25 cellular contexts compared by ENCODE assay signal in the genomic region with DNA sequence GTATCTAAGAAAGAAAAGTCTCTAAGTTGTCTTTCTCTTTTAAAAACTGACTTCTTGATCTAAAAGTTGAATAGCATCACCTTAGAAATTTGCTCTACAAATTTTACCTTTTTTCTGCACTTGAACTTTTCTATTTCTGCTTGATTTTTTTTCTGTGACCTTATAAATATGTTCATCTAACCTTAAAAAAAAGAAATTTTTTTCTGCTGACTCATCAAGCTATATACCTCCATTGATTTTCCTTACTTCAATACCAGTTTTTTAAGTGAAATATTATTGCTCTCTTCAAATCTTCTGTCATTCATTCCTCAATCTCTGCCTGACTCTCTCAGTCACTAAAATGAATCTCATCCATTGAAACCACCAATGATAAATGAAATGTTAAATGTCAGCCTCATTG.
A peak's percentile ranks its signal among the peaks of the same experiment; 100 is the strongest.
DNase-seq lines count a peak whose midpoint lies in the region; ATAC-seq, FAIRE-seq and TF ChIP-seq lines count a peak whose summit lies in the region.
"Had no signal": no experiment of that assay in that cellular context is flagged by ENCODE, and none has a peak within 500 bp of the region (broad histone marks: within the 10 kb centered on the region; RNA-seq: fewer than 3 reads in every experiment).

No MANE protein-coding gene starts in this region.

- intact Hi-C loops in HepG2 (cut with micrococcal nuclease; ENCODE audit: unreplicated experiment) = no loop called here
- intact Hi-C loops in right lobe of liver (cut with DNase I) = no loop called here

- TF ChIP-seq POLR2A in HepG2 (IDR thresholded peaks at IDR 0.05; ENCODE audit: insufficient read depth in 1 of 2, low read depth in 2 of 2, low read length in 2 of 2) = no peak
- no peak for TF ChIP-seq POLR2A in right lobe of liver (IDR thresholded peaks at IDR 0.05)

- H4K20me1 ChIP-seq in HepG2 (ENCODE audit: insufficient read depth, low read length) = no peaks in the 10 kb centered on the region
- H4K20me1 ChIP-seq: BLaER1 treated with 17β-estradiol and CSF1 and Interleukin-3, amounts not matched to agents 10 nM and 100 nM had no signal

- H3K27me3 Mint-ChIP-seq in nephron (ENCODE audit: low read depth) = no peaks in the 10 kb centered on the region
- no peaks in the 10 kb centered on the region for H3K27me3 Mint-ChIP-seq in T-cell
- H3K27me3 Mint-ChIP-seq: CD4-positive, alpha-beta T cell had no signal

- H3K36me3 Mint-ChIP-seq in nephron (ENCODE audit: low read depth) (no peaks in the 10 kb centered on the region), T-cell (no peaks in the 10 kb centered on the region)
- H3K36me3 Mint-ChIP-seq: CD14-positive monocyte; CD8-positive, alpha-beta memory T cell had no signal

- H3K4me2 ChIP-seq in HepG2 (ENCODE audit: low read depth, low read length) = no peak overlapping the region
- H3K4me2 ChIP-seq: BLaER1 treated with 17β-estradiol and CSF1 and Interleukin-3, amounts not matched to agents 10 nM and 100 nM had no signal

- H3K9ac ChIP-seq in HepG2 (ENCODE audit: insufficient read depth, low read depth, low read length) (no peak overlapping the region), SK-N-MC (ENCODE audit: insufficient read length) (no peak overlapping the region)
- H3K9ac ChIP-seq: BLaER1 treated with 17β-estradiol and CSF1 and Interleukin-3, amounts not matched to agents 10 nM and 100 nM; GM23248 had no signal

- H2AFZ ChIP-seq in HepG2 (ENCODE audit: low read length) = no peak overlapping the region
- H2AFZ ChIP-seq: GM23248 had no signal

- H3K79me2 ChIP-seq in HepG2 (ENCODE audit: insufficient read depth, low read length) = no peaks in the 10 kb centered on the region

- H3K9me3 ChIP-seq in HepG2 (ENCODE audit: low read length) = no peaks in the 10 kb centered on the region
- H3K9me3 ChIP-seq in right lobe of liver = no peaks in the 10 kb centered on the region
- 0 out of 2 replicates have a peak, but pooled peaks cover 2% of the 10 kb centered on the region for H3K9me3 ChIP-seq in SK-N-MC (ENCODE audit: low read depth, low read length)
- H3K9me3 ChIP-seq: BE2C; BLaER1 treated with 17β-estradiol and CSF1 and Interleukin-3, amounts not matched to agents 10 nM and 100 nM had no signal

- no peaks in the 10 kb centered on the region for H3K36me3 ChIP-seq in HepG2 (replicated peaks in 1 of 2; ENCODE audit: control insufficient read depth in 1 of 2, insufficient read depth in 2 of 2, low read length in 2 of 2)
- H3K36me3 ChIP-seq in right lobe of liver = no peaks in the 10 kb centered on the region
- no peaks in the 10 kb centered on the region for H3K36me3 ChIP-seq in SK-N-MC (ENCODE audit: insufficient read depth, low read length)
- H3K36me3 ChIP-seq: BE2C; BLaER1 treated with 17β-estradiol and CSF1 and Interleukin-3, amounts not matched to agents 10 nM and 100 nM had no signal

- no peak overlapping the region for H3K27ac ChIP-seq in HepG2 (ENCODE audit: extremely low read length, insufficient read depth, low read length)
- H3K27ac ChIP-seq in right lobe of liver = no peak overlapping the region
- 0 out of 2 replicates have a peak overlapping the region, but pooled peaks have one; percentile 3 for H3K27ac ChIP-seq in SK-N-MC
- H3K27ac ChIP-seq: 22Rv1; BLaER1 treated with 17β-estradiol and CSF1 and Interleukin-3, amounts not matched to agents 10 nM and 100 nM; GM23248 had no signal

- H3K4me1 ChIP-seq in HepG2 (ENCODE audit: insufficient read depth, low read length) (no peaks in the 10 kb centered on the region), right lobe of liver (no peaks in the 10 kb centered on the region)
- H3K4me1 ChIP-seq: BE2C; BLaER1 treated with 17β-estradiol and CSF1 and Interleukin-3, amounts not matched to agents 10 nM and 100 nM had no signal

- in situ Hi-C loops in HepG2 (cut with HindIII; ENCODE audit: extremely low pct_ligation_motif_present, low pct_unique_long_range_greater_than_20kb) = no loop called here

- FAIRE-seq in HepG2 (lab: Jason Lieb, UNC) = no peak
- FAIRE-seq: A204.1, D721Med, GM12878, GM19239 had no signal

- H3K27ac Mint-ChIP-seq in nephron (peak overlapping the region in 2 of 3 experiments; percentile 31 to 41), T-cell (no peak overlapping the region)
- H3K27ac Mint-ChIP-seq: CD14-positive monocyte; CD4-positive, alpha-beta T cell; CD8-positive, alpha-beta memory T cell; H9 had no signal

- no TSS peak for BruUV-seq in HepG2 (replicated peaks; lab: Mats Ljungman, UMichigan)

- H3K4me3 Mint-ChIP-seq in nephron (no peak overlapping the region), T-cell (no peak overlapping the region)
- H3K4me3 Mint-ChIP-seq: CD14-positive monocyte; CD4-positive, alpha-beta T cell; CD8-positive, alpha-beta memory T cell; H9 had no signal

- no peak for TF ChIP-seq RAD21 in HepG2 (CRISPR knock-in tag; IDR thresholded peaks at IDR 0.05)

- TF ChIP-seq EP300 in HepG2 (IDR thresholded peaks at IDR 0.05; ENCODE audit: low read depth in 2 of 2, low read length in 2 of 2) (no peak), HepG2 (CRISPR knock-in tag; IDR thresholded peaks at IDR 0.05; ENCODE audit: borderline replicate concordance) (no peak)

- no peak for ATAC-seq in HepG2
- ATAC-seq in right lobe of liver = no peak
- no peak for ATAC-seq in T-cell (replicated peaks in 1 of 4)
- ATAC-seq: GM12878, HCT116 had no signal

- no peaks in the 10 kb centered on the region for H3K9me3 Mint-ChIP-seq in nephron
- peaks cover 15 to 28% (median 16%) of the 10 kb centered on the region in 3 donors for H3K9me3 Mint-ChIP-seq in T-cell
- H3K9me3 Mint-ChIP-seq: H9 had no signal

- H3K27me3 ChIP-seq in HepG2 (ENCODE audit: control insufficient read depth in 1 of 2, insufficient read depth in 2 of 2, low read length in 2 of 2) (no peaks in the 10 kb centered on the region), right lobe of liver (no peaks in the 10 kb centered on the region)
- H3K27me3 ChIP-seq: BE2C; BLaER1 treated with 17β-estradiol and CSF1 and Interleukin-3, amounts not matched to agents 10 nM and 100 nM had no signal

- POLR2A ChIA-PET in HepG2 (lab: Yijun Ruan, JAX) = no interaction called here
- POLR2A ChIA-PET in T-cell (lab: Charles Lee) = no interaction called here

- CTCF ChIA-PET in HepG2 (lab: Yijun Ruan, JAX; ENCODE audit: low intra/inter-chr PET ratio, low total read pairs) (no interaction called here), T-cell (lab: Charles Lee) (no interaction called here)

- H3K4me3 ChIP-seq in HepG2 (replicated peaks in 1 of 3; ENCODE audit: insufficient read depth in 1 of 3, low read depth in 2 of 3, low read length in 3 of 3) (no peak overlapping the region), right lobe of liver (no peak overlapping the region), SK-N-MC (no peak overlapping the region)
- H3K4me3 ChIP-seq: BLaER1 treated with 17β-estradiol and CSF1 and Interleukin-3, amounts not matched to agents 10 nM and 100 nM; GM12878; GM23248 had no signal

- H3K4me1 Mint-ChIP-seq in nephron = peaks cover 28% of the 10 kb centered on the region
- H3K4me1 Mint-ChIP-seq in T-cell = no peaks in the 10 kb centered on the region
- H3K4me1 Mint-ChIP-seq: CD14-positive monocyte; CD8-positive, alpha-beta memory T cell had no signal

- no peak for TF ChIP-seq CTCF in HepG2 (CRISPR knock-in tag; IDR thresholded peaks at IDR 0.05)
- TF ChIP-seq CTCF in right lobe of liver (IDR thresholded peaks at IDR 0.05) = no peak
- TF ChIP-seq CTCF in nephron (IDR thresholded peaks at IDR 0.05; ENCODE audit: unreplicated experiment in 3 of 3) = no peak

- DNase-seq in HepG2 (ENCODE audit: low spot score) = no peak
- no peak for DNase-seq in right lobe of liver
- no peak for DNase-seq in SK-N-MC (ENCODE audit: low read depth, low spot score)
- no peak for DNase-seq in NCI-H146 treated with DMSO at 0.1 percent for 48 hours (lab: John Stamatoyannopoulos, UW; ENCODE audit: unreplicated experiment)
- DNase-seq in T-cell = no peak
- DNase-seq: ACHN; AML-193; BE2C; CD4-positive, alpha-beta T cell; CD8-positive, alpha-beta memory T cell; DMS 273 treated with DMSO at 0.1 percent for 48 hours; DMS79; EL; GDM1; GM23248; H9 had no signal

TF ChIP-seq in HepG2, 621 proteins besides CTCF, POLR2A, EP300 and RAD21:
- peak; percentile 87 to 97 for TF ChIP-seq MAFK (conservative IDR thresholded peaks at IDR 0.05 in 1 of 2, IDR thresholded peaks at IDR 0.05 in 1 of 2; ENCODE audit: low read length in 2 of 2)
- no peak for TF ChIP-seq ZNF367 (CRISPR knock-in tag; IDR thresholded peaks at IDR 0.05; ENCODE audit: borderline replicate concordance)
- peak; percentile 90 for TF ChIP-seq MAFF (IDR thresholded peaks at IDR 0.05; ENCODE audit: low read depth, low read length)
- no peak for TF ChIP-seq RBFOX2 (IDR thresholded peaks at IDR 0.05; ENCODE audit: low read depth, low read length)

Comparison
In these comparisons a context has a peak if more than half of its experiments do, and no peak if none do; other contexts are left out.
1. H3K27ac Mint-ChIP-seq: peak in nephron (2 of 3); none in T-cell (0 of 2).